Comparison of ENCODE assay signal across 8 cellular contexts in the genomic region with DNA sequence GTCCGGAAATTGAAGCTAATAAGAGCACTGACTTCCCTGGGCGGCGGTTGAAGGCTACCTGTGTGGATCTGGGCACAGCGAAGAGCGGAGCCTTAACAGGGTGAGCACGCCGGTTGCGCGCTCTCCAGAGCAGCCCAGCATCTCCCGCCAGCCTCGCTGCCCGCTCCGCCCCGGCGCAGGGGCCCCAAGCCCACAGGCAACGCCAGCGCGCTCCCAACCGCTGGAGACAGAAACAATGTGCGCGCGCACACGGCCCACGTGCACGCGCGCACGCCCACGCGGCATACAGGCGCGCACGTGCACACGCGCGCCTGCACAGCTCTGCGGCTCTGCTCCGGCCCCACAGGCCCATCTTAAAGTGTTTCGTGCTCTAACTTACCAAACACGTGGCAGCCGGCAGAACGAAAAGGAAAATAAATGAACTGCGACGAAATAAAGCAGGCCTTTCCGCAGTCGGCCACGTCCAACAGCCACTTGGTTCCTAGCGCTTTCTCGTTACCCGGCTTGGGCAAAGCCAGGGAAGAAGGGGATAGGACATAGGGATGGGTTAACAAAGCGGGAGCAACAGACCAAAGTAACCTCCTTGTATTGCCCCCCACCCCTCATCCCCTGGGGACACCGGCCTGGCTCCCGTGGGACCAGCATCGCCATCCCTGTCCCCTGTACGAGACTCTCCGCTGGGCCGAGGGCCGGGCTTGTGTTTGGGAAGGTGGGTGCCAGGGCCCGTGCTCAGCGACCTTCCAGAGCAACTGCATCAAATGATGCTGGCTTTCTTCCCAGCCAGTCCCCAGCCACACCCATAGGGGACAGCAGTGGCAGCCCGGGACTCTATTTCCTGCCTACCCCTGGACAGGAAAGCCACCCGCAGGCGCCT.
DNase-seq lines count a peak whose midpoint lies in the region; ATAC-seq and TF ChIP-seq lines count a peak whose summit lies in the region.

No MANE protein-coding gene starts in this region.

- H3K4me1 ChIP-seq in GM23338 (ENCODE audit: insufficient read depth), result peaks cover 26% of the 10 kb centered on the region
- H3K4me1 ChIP-seq in SJSA1 (replicated peaks), result peaks cover 7% of the 10 kb centered on the region
- H3K4me1 ChIP-seq in spleen, result peaks cover 6 to 35% (median 27%) of the 10 kb centered on the region in 6 donors

- H3K27me3 Mint-ChIP-seq in CD14-positive monocyte (ENCODE audit: low read depth in 3 of 3), result peaks cover 34 to 59% (median 48%) of the 10 kb centered on the region in 3 donors
- H3K27me3 Mint-ChIP-seq in GM23338 (ENCODE audit: insufficient read depth, low read depth, poor library complexity), result peaks cover 14% of the 10 kb centered on the region

- H3K4me2 ChIP-seq in GM23338, result peak overlapping the region; percentile 84

- H3F3A ChIP-seq in GM23338 (replicated peaks; ENCODE audit: low read depth), result no peaks in the 10 kb centered on the region

- H3K4me3 ChIP-seq in GM23338, result peak overlapping the region; percentile 62
- H3K4me3 ChIP-seq in SJSA1, result peak overlapping the region; percentile 36
- H3K4me3 ChIP-seq in coronary artery, result peak overlapping the region; percentile 73
- H3K4me3 ChIP-seq in spleen, result peak overlapping the region; percentile 30 to 72 (median 42)

- H3K79me2 ChIP-seq in GM23338 (replicated peaks; ENCODE audit: insufficient read depth), result no peaks in the 10 kb centered on the region

- H3K27me3 ChIP-seq in GM23338 (ENCODE audit: insufficient read depth) (peaks cover 11% of the 10 kb centered on the region), SJSA1 (replicated peaks) (no peaks in the 10 kb centered on the region), spleen (replicated peaks in 1 of 7) (peaks cover 0 to 75% (median 15%) of the 10 kb centered on the region in 7 donors)

- H3K9me2 ChIP-seq in GM23338 (ENCODE audit: insufficient read depth), result no peaks in the 10 kb centered on the region

- intact Hi-C loops in CD14-positive monocyte (cut with micrococcal nuclease) (no loop called here), left colon (cut with DNase I, micrococcal nuclease) (no loop called here), spleen (cut with DNase I; ENCODE audit: low total_unique reads) (no loop called here)

- no peak overlapping the region for H3K27ac ChIP-seq in GM23338 (ENCODE audit: low read depth)
- peak overlapping the region; percentile 24; the same call in 1 of the 2 replicates for H3K27ac ChIP-seq in SJSA1
- H3K27ac ChIP-seq in coronary artery, result peak overlapping the region in 1 of 2 donors; percentile 8
- peak overlapping the region in 5 of 8 donors; percentile 4 to 43 (median 21) for H3K27ac ChIP-seq in spleen

- no peaks in the 10 kb centered on the region for H3K9me3 ChIP-seq in SJSA1 (replicated peaks)
- H3K9me3 ChIP-seq in spleen, result no peaks in the 10 kb centered on the region

- TF ChIP-seq CTCF in CD14-positive monocyte (IDR thresholded peaks at IDR 0.05) (no peak), GM23338 (conservative IDR thresholded peaks at IDR 0.05; ENCODE audit: low read depth in 2 of 2) (peak; percentile 45 to 49), coronary artery (IDR thresholded peaks at IDR 0.05) (no peak), spleen (IDR thresholded peaks at IDR 0.05 in 8 of 11, conservative IDR thresholded peaks at IDR 0.05 in 3 of 11) (peak in 1 of 11 experiments; percentile 8)

- ATAC-seq in GM23338 (peak; percentile 97), left colon (peak; percentile 81), GM19467 (IDR thresholded peaks at IDR 0.05; ENCODE audit: unreplicated experiment) (no peak), HG03469 (IDR thresholded peaks at IDR 0.05; ENCODE audit: unreplicated experiment) (no peak)

- H3K36me3 Mint-ChIP-seq in CD14-positive monocyte, result no peaks in the 10 kb centered on the region
- H3K36me3 Mint-ChIP-seq in GM23338 (ENCODE audit: low read depth), result no peaks in the 10 kb centered on the region

- TF ChIP-seq POLR2A in spleen (IDR thresholded peaks at IDR 0.05), result no peak

- H3K9me3 Mint-ChIP-seq in CD14-positive monocyte (peaks cover 0 to 2% (median 1%) of the 10 kb centered on the region in 7 donors), GM23338 (no peaks in the 10 kb centered on the region; the same call in 2 of the 3 replicates)

- WGBS in spleen, 5 donors, result 5 to 9% (median 8%) methylated on average over 44 to 63 of the region's 63 CpGs

- no peak overlapping the region for H3K27ac Mint-ChIP-seq in CD14-positive monocyte
- peak overlapping the region; percentile 37 for H3K27ac Mint-ChIP-seq in GM23338

- peaks cover 15% of the 10 kb centered on the region for H3K4me1 Mint-ChIP-seq in CD14-positive monocyte
- H3K4me1 Mint-ChIP-seq in GM23338, result peaks cover 25% of the 10 kb centered on the region

- DNase-seq in CD14-positive monocyte (ENCODE audit: low spot score) (no peak), GM23338 (ENCODE audit: low spot score) (peak; percentile 85), SJSA1 (ENCODE audit: low read depth in 1 of 2, low spot score in 2 of 2) (peak; percentile 57 to 62), coronary artery (ENCODE audit: low spot score) (no peak), left colon (peak; percentile 39 to 56), spleen (peak; percentile 84)

- H3K36me3 ChIP-seq in GM23338 (ENCODE audit: insufficient read depth), result no peaks in the 10 kb centered on the region
- H3K36me3 ChIP-seq in SJSA1, result no peaks in the 10 kb centered on the region
- no peaks in the 10 kb centered on the region for H3K36me3 ChIP-seq in spleen

- H2AFZ ChIP-seq in GM23338, result peak overlapping the region; percentile 95

- H4K20me1 ChIP-seq in GM23338 (replicated peaks; ENCODE audit: insufficient read depth), result no peaks in the 10 kb centered on the region

- H3K4me3 Mint-ChIP-seq in CD14-positive monocyte (peak overlapping the region; percentile 64 to 85), GM23338 (peak overlapping the region; percentile 68)

TF ChIP-seq in GM23338, 12 proteins besides CTCF, POLR2A, EP300 and RAD21:
- peak; percentile 49; the same call in 1 of the 2 replicates for TF ChIP-seq POLR2AphosphoS5 (IDR thresholded peaks at IDR 0.05; ENCODE audit: low read depth)
- no peak for TF ChIP-seq STAT1 (IDR thresholded peaks at IDR 0.05; ENCODE audit: unreplicated experiment)
TF ChIP-seq in GM23338: peak in this region for 1.

Comparison
In these comparisons a context has a peak if more than half of its experiments do, and no peak if none do; other contexts are left out.
1. DNase-seq: peak in GM23338 (single experiment), SJSA1 (2 of 2), left colon (2 of 2) and spleen (single experiment); none in CD14-positive monocyte (single experiment) and coronary artery (single experiment).
2. CTCF ChIP-seq: peak in GM23338 (2 of 2); none in CD14-positive monocyte (single experiment) and coronary artery (single experiment).
3. ATAC-seq: peak in GM23338 (single experiment) and left colon (single experiment); none in GM19467 (single experiment) and HG03469 (single experiment).
4. Peak in every context shown above with its lines, with median percentiles within 50 percentile points of each other: H3K4me3 ChIP-seq.